In genomic region chr3:10303105-10303504, GRCh38 we compare ENCODE assay signal across 16 cellular contexts. TPM values are rescaled to one million over a fixed set of nuclear protein-coding genes. Genes with fewer than 3 reads are reported as not detected.
DNase-seq lines count a peak whose midpoint lies in the region; ATAC-seq lines count a peak whose summit lies in the region.
"Had no signal": no experiment of that assay in that cellular context is flagged by ENCODE, and none has a peak within 500 bp of the region (broad histone marks: within the 10 kb centered on the region; RNA-seq: fewer than 3 reads in every experiment).

No MANE protein-coding gene starts in this region.

- no peak overlapping the region for H3K4me3 Mint-ChIP-seq in activated T-cell treated with anti-CD3 and anti-CD28 coated beads, Interleukin-2, amount 50 U/mL, for 24 hours
- H3K4me3 Mint-ChIP-seq in activated T-cell treated with anti-CD3 and anti-CD28 coated beads, Interleukin-2, amount 50 U/mL, for 4 hours = no peak overlapping the region
- no peak overlapping the region for H3K4me3 Mint-ChIP-seq in IgD-negative memory B cell
- H3K4me3 Mint-ChIP-seq in central memory CD8-positive, alpha-beta T cell = no peak overlapping the region
- H3K4me3 Mint-ChIP-seq: CD14-positive monocyte; CD4-positive, alpha-beta memory T cell; GM23338 had no signal

- H3K27me3 Mint-ChIP-seq in activated T-cell treated with anti-CD3 and anti-CD28 coated beads, Interleukin-2, amount 50 U/mL, for 24 hours = no peaks in the 10 kb centered on the region
- no peaks in the 10 kb centered on the region for H3K27me3 Mint-ChIP-seq in activated T-cell treated with anti-CD3 and anti-CD28 coated beads, Interleukin-2, amount 50 U/mL, for 4 hours (ENCODE audit: low read depth)
- no peaks in the 10 kb centered on the region for H3K27me3 Mint-ChIP-seq in IgD-negative memory B cell
- H3K27me3 Mint-ChIP-seq in central memory CD8-positive, alpha-beta T cell = no peaks in the 10 kb centered on the region
- H3K27me3 Mint-ChIP-seq: CD4-positive, alpha-beta memory T cell had no signal

- DNase-seq in activated T-cell treated with anti-CD3 and anti-CD28 coated beads, Interleukin-2, amount 50 U/mL, for 24 hours = no peak
- DNase-seq in activated T-cell treated with anti-CD3 and anti-CD28 coated beads, Interleukin-2, amount 50 U/mL, for 4 hours = no peak
- no peak for DNase-seq in central memory CD8-positive, alpha-beta T cell (ENCODE audit: low spot score in 2 of 2)
- DNase-seq in mesenteric fat pad (ENCODE audit: low spot score) (peak; percentile 33), ecto neural progenitor cell (ENCODE audit: low spot score) (no peak), NCI-H510A (lab: John Stamatoyannopoulos, UW) (no peak), activated gamma-delta T cell treated with Interleukin-2 at 50 U/mL for 16 hours (no peak)
- DNase-seq: 8988T; CD4-positive, alpha-beta memory T cell; DMS79 treated with DMSO at 0.1 percent for 48 hours; GF-D8; HCEC 1CT had no signal

- no peaks in the 10 kb centered on the region for H3K9me3 Mint-ChIP-seq in activated T-cell treated with anti-CD3 and anti-CD28 coated beads, Interleukin-2, amount 50 U/mL, for 24 hours
- H3K9me3 Mint-ChIP-seq in activated T-cell treated with anti-CD3 and anti-CD28 coated beads, Interleukin-2, amount 50 U/mL, for 4 hours = no peaks in the 10 kb centered on the region
- H3K9me3 Mint-ChIP-seq in IgD-negative memory B cell = no peaks in the 10 kb centered on the region
- no peaks in the 10 kb centered on the region for H3K9me3 Mint-ChIP-seq in central memory CD8-positive, alpha-beta T cell
- H3K9me3 Mint-ChIP-seq: CD14-positive monocyte; CD4-positive, alpha-beta memory T cell; GM23338 had no signal

- ATAC-seq in activated T-cell treated with anti-CD3 and anti-CD28 coated beads, Interleukin-2, amount 50 U/mL, for 4 hours = no peak
- no peak for ATAC-seq in central memory CD8-positive, alpha-beta T cell (replicated peaks; ENCODE audit: extremely low read depth, poor library complexity, severe bottlenecking)
- ATAC-seq: GM23338 had no signal

- peak overlapping the region; percentile 76 for H3K27ac Mint-ChIP-seq in activated T-cell treated with anti-CD3 and anti-CD28 coated beads, Interleukin-2, amount 50 U/mL, for 24 hours
- H3K27ac Mint-ChIP-seq in IgD-negative memory B cell = peak overlapping the region in 2 of 3 donors; percentile 31 to 57
- peak overlapping the region; percentile 25 for H3K27ac Mint-ChIP-seq in central memory CD8-positive, alpha-beta T cell (ENCODE audit: low read depth)
- H3K27ac Mint-ChIP-seq: GM23338 had no signal

- H3K4me1 Mint-ChIP-seq in activated T-cell treated with anti-CD3 and anti-CD28 coated beads, Interleukin-2, amount 50 U/mL, for 24 hours (ENCODE audit: low read depth) = peaks cover 11% of the 10 kb centered on the region
- peaks cover 11% of the 10 kb centered on the region for H3K4me1 Mint-ChIP-seq in activated T-cell treated with anti-CD3 and anti-CD28 coated beads, Interleukin-2, amount 50 U/mL, for 4 hours (ENCODE audit: low read depth)
- peaks cover 0 to 12% (median 11%) of the 10 kb centered on the region in 3 donors for H3K4me1 Mint-ChIP-seq in IgD-negative memory B cell
- no peaks in the 10 kb centered on the region for H3K4me1 Mint-ChIP-seq in central memory CD8-positive, alpha-beta T cell
- H3K4me1 Mint-ChIP-seq: CD14-positive monocyte, GM23338 had no signal

- H3K36me3 Mint-ChIP-seq in activated T-cell treated with anti-CD3 and anti-CD28 coated beads, Interleukin-2, amount 50 U/mL, for 24 hours (ENCODE audit: low read depth) = peaks cover 94% of the 10 kb centered on the region
- H3K36me3 Mint-ChIP-seq in activated T-cell treated with anti-CD3 and anti-CD28 coated beads, Interleukin-2, amount 50 U/mL, for 4 hours (ENCODE audit: insufficient read depth) = peaks cover 45% of the 10 kb centered on the region
- peaks cover 2% of the 10 kb centered on the region for H3K36me3 Mint-ChIP-seq in IgD-negative memory B cell
- H3K36me3 Mint-ChIP-seq in central memory CD8-positive, alpha-beta T cell (ENCODE audit: insufficient read depth) = peaks cover 47% of the 10 kb centered on the region

RNA-seq across cellular contexts. Expression of gene GHRL, which starts 10.4 kb away (rescaled TPM):
- total RNA-seq in activated T-cell treated with anti-CD3 and anti-CD28 coated beads, Interleukin-2, amount 50 U/mL, for 4 hours = under 1 TPM; 0.45 to 0.96 (median 0.63) TPM
- polyA plus RNA-seq in IgD-negative memory B cell = 1.5 TPM
- 2.1 TPM for total RNA-seq in mesenteric fat pad
- total RNA-seq: GM23338 had no signal
- polyA plus RNA-seq: AG04450 had no signal

RNA-seq across cellular contexts. Expression of gene SEC13, which starts 17.8 kb away (rescaled TPM):
- 100 to 1,000 TPM; 143 to 154 (median 153) TPM for total RNA-seq in activated T-cell treated with anti-CD3 and anti-CD28 coated beads, Interleukin-2, amount 50 U/mL, for 4 hours
- 111 TPM for polyA plus RNA-seq in IgD-negative memory B cell
- total RNA-seq in mesenteric fat pad = 98.5 TPM

RNA-seq across cellular contexts. Expression of gene TATDN2, which starts 54.8 kb away (rescaled TPM):
- 10 to 100 TPM; 66.5 to 70.2 (median 66.5) TPM for total RNA-seq in activated T-cell treated with anti-CD3 and anti-CD28 coated beads, Interleukin-2, amount 50 U/mL, for 4 hours
- 11.6 TPM for polyA plus RNA-seq in IgD-negative memory B cell
- 34.7 TPM for total RNA-seq in mesenteric fat pad

Comparison
In these comparisons a context has a peak if more than half of its experiments do, and no peak if none do; other contexts are left out.
1. H3K27ac Mint-ChIP-seq: peak in every context shown above with its lines; median percentile 76 in activated T-cell treated with anti-CD3 and anti-CD28 coated beads, Interleukin-2, amount 50 U/mL, for 24 hours; 44 in IgD-negative memory B cell; 25 in central memory CD8-positive, alpha-beta T cell.